In genomic region chr20:23649830-23650417, GRCh38 we compare ENCODE assay signal across 1 cellular context.
TF ChIP-seq lines count a peak whose summit lies in the region.

No MANE protein-coding gene starts in this region.

TF ChIP-seq in A549, 52 proteins besides CTCF, POLR2A, EP300 and RAD21 (continued from another document):
- TF ChIP-seq KDM1A (IDR thresholded peaks at IDR 0.05; ENCODE audit: low read depth) (no peak), ZSCAN20 (CRISPR knock-in tag; IDR thresholded peaks at IDR 0.05) (no peak), RARB (CRISPR knock-in tag; IDR thresholded peaks at IDR 0.05) (no peak), JUNB (IDR thresholded peaks at IDR 0.05) (no peak), JUN (IDR thresholded peaks at IDR 0.05) (no peak)
